ENCODE assay signal across 8 cellular contexts in genomic region chr11:15159085-15159484, GRCh38. TPM values are rescaled to one million over a fixed set of nuclear protein-coding genes. Genes with fewer than 3 reads are reported as not detected.
A peak's percentile ranks its signal among the peaks of the same experiment; 100 is the strongest.
DNase-seq lines count a peak whose midpoint lies in the region; ATAC-seq and TF ChIP-seq lines count a peak whose summit lies in the region.

No MANE protein-coding gene starts in this region.

- H3K79me2 ChIP-seq in SK-N-SH (ENCODE audit: insufficient read depth) (no peaks in the 10 kb centered on the region), OCI-LY1 (ENCODE audit: insufficient read depth, low read length) (no peaks in the 10 kb centered on the region)

- H3F3A ChIP-seq in SK-N-SH (replicated peaks; ENCODE audit: insufficient read depth) (no peaks in the 10 kb centered on the region), OCI-LY1 (ENCODE audit: insufficient read depth, low read length) (no peaks in the 10 kb centered on the region)

- POLR2A ChIA-PET in SK-N-SH (lab: Yijun Ruan, JAX) (no interaction called here), HEK293T (lab: Yijun Ruan, JAX) (no interaction called here)

- no peak for TF ChIP-seq EP300 in SK-N-SH (IDR thresholded peaks at IDR 0.05; ENCODE audit: borderline replicate concordance in 1 of 2, low read depth in 1 of 2, low read length in 1 of 2)

- H3K9ac ChIP-seq in SK-N-SH (no peak overlapping the region), OCI-LY1 (ENCODE audit: low read length) (no peak overlapping the region)

- peak; percentile 60 for TF ChIP-seq CTCF in SK-N-SH (IDR thresholded peaks at IDR 0.05)
- TF ChIP-seq CTCF in OCI-LY1 (IDR thresholded peaks at IDR 0.05; ENCODE audit: low read length), result peak; percentile 57; the same call in 1 of the 2 replicates

- TF ChIP-seq RAD21 in SK-N-SH (IDR thresholded peaks at IDR 0.05; ENCODE audit: low read length), result peak; percentile 56

- CTCF ChIA-PET in SK-N-SH (lab: Yijun Ruan, JAX), result interaction anchor here (0.6 to 2.3 kb wide), 19 partner anchors 9 to 150 kb away, joined by 3 to 21 read pairs (median 3); no protein-coding TSS in a partner anchor
- CTCF ChIA-PET in HEK293T (lab: Yijun Ruan, JAX), result interaction anchor here (0.8 to 1.1 kb wide), 3 partner anchors 10 to 26 kb away, joined by 3 to 4 read pairs (median 3); no protein-coding TSS in a partner anchor

- H4K20me1 ChIP-seq in SK-N-SH (ENCODE audit: insufficient read depth) (no peaks in the 10 kb centered on the region), OCI-LY1 (ENCODE audit: insufficient read depth, low read length) (no peaks in the 10 kb centered on the region)

- ATAC-seq in SK-N-SH treated with all-trans-retinoic acid at 6 μM for 48 hours, result no peak
- no peak for ATAC-seq in HG03571 (IDR thresholded peaks at IDR 0.05; ENCODE audit: unreplicated experiment)

- peaks cover 0 to 10% of the 10 kb centered on the region in 2 experiments; a peak in 2 of 4 replicates for H3K4me1 ChIP-seq in SK-N-SH (ENCODE audit: control insufficient read depth in 1 of 2, insufficient read depth in 2 of 2, low read depth in 1 of 2, low read length in 1 of 2)
- H3K4me1 ChIP-seq in OCI-LY1 (ENCODE audit: insufficient read depth, low read length, severe bottlenecking), result no peaks in the 10 kb centered on the region
- H3K4me1 ChIP-seq in iPS DF 6.9 (ENCODE audit: control insufficient read depth, insufficient read depth, low read length), result no peaks in the 10 kb centered on the region

- H3K9me2 ChIP-seq in SK-N-SH, result no peaks in the 10 kb centered on the region
- H3K9me2 ChIP-seq in OCI-LY1 (ENCODE audit: low read depth, low read length), result no peaks in the 10 kb centered on the region

- H3K36me3 ChIP-seq in SK-N-SH (replicated peaks in 1 of 2; ENCODE audit: control insufficient read depth in 1 of 2, insufficient read depth in 2 of 2, low read length in 1 of 2) (no peaks in the 10 kb centered on the region), OCI-LY1 (ENCODE audit: insufficient read depth, low read length) (no peaks in the 10 kb centered on the region), iPS DF 6.9 (ENCODE audit: control insufficient read depth, insufficient read depth, low read length) (no peaks in the 10 kb centered on the region)

- H3K4me3 ChIP-seq in SK-N-SH (ENCODE audit: low read depth in 2 of 2, low read length in 1 of 2) (no peak overlapping the region), OCI-LY1 (ENCODE audit: low read depth, low read length, poor library complexity, severe bottlenecking) (no peak overlapping the region), iPS DF 6.9 (ENCODE audit: low read length) (no peak overlapping the region)

- 3% methylated on average over 2 of the region's 2 CpGs for WGBS in SK-N-SH (ENCODE audit: low lambda C conversion rate)
- WGBS in iPS DF 6.9 (ENCODE audit: insufficient coverage, insufficient read length), result no CpG with 5 or more reads among the region's 2 CpGs

- H3K9me3 ChIP-seq in SK-N-SH, result no peaks in the 10 kb centered on the region
- no peaks in the 10 kb centered on the region for H3K9me3 ChIP-seq in OCI-LY1 (ENCODE audit: low read length)
- no peaks in the 10 kb centered on the region for H3K9me3 ChIP-seq in iPS DF 6.9 (ENCODE audit: control insufficient read depth, insufficient read depth, low read length)

- DNase-seq in SK-N-SH (peak; percentile 27), HEK293T (ENCODE audit: extremely low spot score) (peak; percentile 51), iPS DF 6.9 (ENCODE audit: low read depth, low spot score) (peak; percentile 33), NCI-H69 (lab: John Stamatoyannopoulos, UW) (no peak)
- no peak for DNase-seq in NK-92 treated with Interleukin-12 subunit alpha and Interleukin-12 subunit beta, amount 100 ng/mL, for 24 hours (lab: John Stamatoyannopoulos, UW)

- H3K27ac ChIP-seq in SK-N-SH (ENCODE audit: low read depth in 2 of 2, low read length in 1 of 2) (no peak overlapping the region), OCI-LY1 (ENCODE audit: low read depth, low read length, poor library complexity, severe bottlenecking) (no peak overlapping the region), iPS DF 6.9 (ENCODE audit: low read length) (no peak overlapping the region)

- H3K4me2 ChIP-seq in SK-N-SH (no peak overlapping the region), OCI-LY1 (ENCODE audit: low read length) (no peak overlapping the region)

- no peaks in the 10 kb centered on the region for H3K27me3 ChIP-seq in SK-N-SH (ENCODE audit: insufficient read depth)
- H3K27me3 ChIP-seq in OCI-LY1 (ENCODE audit: insufficient read depth, low read length), result no peaks in the 10 kb centered on the region
- no peaks in the 10 kb centered on the region for H3K27me3 ChIP-seq in iPS DF 6.9 (ENCODE audit: control insufficient read depth, insufficient read depth, low read length)

- no peak overlapping the region for H2AFZ ChIP-seq in SK-N-SH (ENCODE audit: low read depth)
- no peak overlapping the region for H2AFZ ChIP-seq in OCI-LY1 (ENCODE audit: low read length)

TF ChIP-seq in SK-N-SH, 30 proteins besides CTCF, POLR2A, EP300 and RAD21:
- TF ChIP-seq NFIC (IDR thresholded peaks at IDR 0.05; ENCODE audit: borderline replicate concordance) (no peak), SMC3 (IDR thresholded peaks at IDR 0.05; ENCODE audit: low read depth, low read length) (peak; percentile 23; the same call in 1 of the 2 replicates)

TF ChIP-seq in SK-N-SH treated with all-trans-retinoic acid at 6 μM for 48 hours, 23 proteins besides CTCF, POLR2A, EP300 and RAD21:
- no peak for TF ChIP-seq ZNF565 (CRISPR knock-in tag; conservative IDR thresholded peaks at IDR 0.05; ENCODE audit: low read depth)
- no peak for TF ChIP-seq ZFP3 (CRISPR knock-in tag; IDR thresholded peaks at IDR 0.05)
- TF ChIP-seq GLIS3 (CRISPR knock-in tag; IDR thresholded peaks at IDR 0.05), result no peak
- no peak for TF ChIP-seq ESRRG (CRISPR knock-in tag; IDR thresholded peaks at IDR 0.05)
- TF ChIP-seq POU6F1 (CRISPR knock-in tag; IDR thresholded peaks at IDR 0.05; ENCODE audit: borderline replicate concordance, low read depth), result no peak
- TF ChIP-seq OSR1 (CRISPR knock-in tag; IDR thresholded peaks at IDR 0.05), result no peak
- TF ChIP-seq BACH2 (CRISPR knock-in tag; IDR thresholded peaks at IDR 0.05; ENCODE audit: borderline replicate concordance), result no peak
- no peak for TF ChIP-seq ZNF8 (CRISPR knock-in tag; IDR thresholded peaks at IDR 0.05)
- TF ChIP-seq PPARA (CRISPR knock-in tag; IDR thresholded peaks at IDR 0.05; ENCODE audit: borderline replicate concordance), result no peak

TF ChIP-seq in HEK293T, 16 proteins besides CTCF, POLR2A, EP300 and RAD21:
- TF ChIP-seq SUZ12 (IDR thresholded peaks at IDR 0.05) (no peak), SP1 (IDR thresholded peaks at IDR 0.05) (no peak), FOXA1 (IDR thresholded peaks at IDR 0.05) (no peak), FOXK2 (IDR thresholded peaks at IDR 0.05) (no peak)

RNA-seq across cellular contexts. Expression of gene INSC, which starts 44.4 kb away (rescaled TPM):
- not detected in 2 replicates for polyA plus RNA-seq in SK-N-SH (2012; rRNA removed)
- not detected in 2 replicates for polyA plus RNA-seq in SK-N-SH (2012; cell fraction: cytosol; rRNA removed)
- 0.04 TPM in 1 of 2 replicates, not detected in the other for polyA plus RNA-seq in SK-N-SH (2012; cell fraction: nucleus; rRNA removed)

Comparison
In these comparisons a context has a peak if more than half of its experiments do, and no peak if none do; other contexts are left out.
1. DNase-seq: peak in SK-N-SH (single experiment), HEK293T (single experiment) and iPS DF 6.9 (single experiment); none in NK-92 treated with Interleukin-12 subunit alpha and Interleukin-12 subunit beta, amount 100 ng/mL, for 24 hours (single experiment) and NCI-H69 (single experiment).